Comparison of ENCODE assay signal across 8 cellular contexts in the genomic region with DNA sequence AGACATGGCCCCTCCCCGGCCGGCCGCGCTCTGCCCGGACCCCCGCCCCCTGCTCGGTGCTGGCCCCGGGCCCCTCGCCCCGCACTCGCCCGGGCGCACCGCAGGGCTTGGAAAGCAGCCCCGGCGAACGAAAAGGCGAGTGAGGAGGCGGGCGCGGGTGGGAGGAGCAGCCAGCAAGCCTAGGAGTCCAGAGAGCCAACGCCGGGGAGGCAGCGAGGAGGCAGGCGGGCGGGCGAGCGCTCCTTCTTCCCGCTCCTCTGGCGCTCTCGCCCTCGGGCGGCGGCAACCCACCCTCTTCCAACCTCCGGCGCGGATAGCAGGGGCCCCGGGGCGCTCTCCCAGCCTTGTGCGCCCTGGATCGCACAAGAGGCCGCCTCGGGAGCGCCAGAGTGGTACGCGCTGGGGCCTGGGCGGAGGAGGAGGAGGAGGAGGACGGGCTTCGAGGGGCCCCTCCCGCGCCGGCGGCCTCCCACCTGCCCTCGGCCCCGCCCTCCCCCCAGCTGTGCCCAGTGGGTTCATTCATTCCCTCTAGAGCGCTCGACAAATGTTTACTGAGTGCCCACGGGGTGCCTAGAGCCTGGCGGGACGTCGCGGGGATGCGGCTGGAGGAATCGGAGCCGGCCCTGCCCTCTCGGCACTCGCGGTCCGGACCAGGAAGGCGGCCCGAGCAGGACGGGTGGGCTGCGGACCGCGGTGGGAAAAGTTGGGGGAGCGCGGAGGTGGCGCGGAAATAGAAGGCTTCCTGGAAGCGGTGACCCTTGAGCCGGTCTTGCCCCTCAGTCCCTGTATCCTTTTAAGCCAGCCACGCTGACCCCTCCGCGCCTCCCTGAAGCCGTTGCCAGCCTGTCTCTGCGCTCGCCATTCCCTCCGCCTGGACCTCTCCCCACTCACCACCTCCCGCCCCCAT. TPM values are rescaled to one million over a fixed set of nuclear protein-coding genes. Genes with fewer than 3 reads are reported as not detected.
DNase-seq lines count a peak whose midpoint lies in the region; ATAC-seq and TF ChIP-seq lines count a peak whose summit lies in the region.

A gene (minus strand): TSS at position 391 of the 907 bp plus-strand sequence. CDS start 519 bp downstream, outside the sequence.

- H3K27ac ChIP-seq in SK-N-MC, result no peak within 1 kb of the TSS
- no peak within 1 kb of the TSS for H3K27ac ChIP-seq in gastrocnemius medialis

- no peak for ATAC-seq in gastrocnemius medialis
- ATAC-seq in T-helper 17 cell, result no peak

- in situ Hi-C loops in HAP-1 (cut with MboI; ENCODE audit: low sequenced_read_pairs) (no loop called here), gastrocnemius medialis (cut with MboI; ENCODE audit: low sequenced_read_pairs in 4 of 4) (no loop called here), KBM-7 (cut with MboI; ENCODE audit: low pct_unique_long_range_greater_than_20kb, low sequenced_read_pairs) (no loop called here)

- no peaks in the 10 kb centered on the region for H3K9me3 ChIP-seq in HAP-1
- no peaks in the 10 kb centered on the region for H3K9me3 ChIP-seq in SK-N-MC (ENCODE audit: low read depth, low read length)
- H3K9me3 ChIP-seq in gastrocnemius medialis, result no peaks in the 10 kb centered on the region
- H3K9me3 ChIP-seq in T-helper 17 cell (ENCODE audit: control insufficient read depth, low read length, poor library complexity, severe bottlenecking), result no peaks in the 10 kb centered on the region

- H3K9me3 Mint-ChIP-seq in activated CD4-positive, alpha-beta memory T cell treated with anti-CD3 and anti-CD28 coated beads, Interleukin-2, amount 10 ng/mL, durations not matched to agents 7 days and 5 days, result no peaks in the 10 kb centered on the region

- peak within 1 kb of the TSS; percentile 53 for H3K9ac ChIP-seq in SK-N-MC (ENCODE audit: insufficient read length)

- peaks cover 83% of the 10 kb centered on the region for H3K27me3 Mint-ChIP-seq in T-helper 17 cell
- peaks cover 77% of the 10 kb centered on the region for H3K27me3 Mint-ChIP-seq in activated CD4-positive, alpha-beta memory T cell treated with anti-CD3 and anti-CD28 coated beads, Interleukin-2, amount 10 ng/mL, durations not matched to agents 7 days and 5 days

- H3K27me3 ChIP-seq in HAP-1 (ENCODE audit: low read depth) (peaks cover 27% of the 10 kb centered on the region), gastrocnemius medialis (peaks cover 47 to 51% (median 50%) of the 10 kb centered on the region in 3 donors)

- DNase-seq in HAP-1 (ENCODE audit: low spot score in 2 of 2) (peak in 1 of 2 experiments; percentile 55), SK-N-MC (ENCODE audit: low read depth, low spot score) (no peak), hypothalamus (lab: John Stamatoyannopoulos, UW) (peak in 35 of 51 donors; percentile 36 to 81 (median 70)), gastrocnemius medialis (no peak), T-helper 17 cell (no peak), KBM-7 (no peak)
- no peak for DNase-seq in activated CD4-positive, alpha-beta memory T cell treated with anti-CD3 and anti-CD28 coated beads, Interleukin-2, amount 10 ng/mL, durations not matched to agents 7 days and 5 days
- no peak for DNase-seq in activated CD4-positive, CD25-positive, alpha-beta regulatory T cell (lab: John Stamatoyannopoulos, UW)

- H3K27ac Mint-ChIP-seq in T-helper 17 cell, result no peak within 1 kb of the TSS
- H3K27ac Mint-ChIP-seq in activated CD4-positive, alpha-beta memory T cell treated with anti-CD3 and anti-CD28 coated beads, Interleukin-2, amount 10 ng/mL, durations not matched to agents 7 days and 5 days, result no peak within 1 kb of the TSS

- H3K4me3 ChIP-seq in HAP-1 (peak within 1 kb of the TSS; percentile 34), SK-N-MC (peak within 1 kb of the TSS; percentile 79), gastrocnemius medialis (peak within 1 kb of the TSS in 3 of 4 donors; percentile 13 to 26 (median 17))

- no peak within 1 kb of the TSS for H3K4me3 Mint-ChIP-seq in T-helper 17 cell
- no peak within 1 kb of the TSS for H3K4me3 Mint-ChIP-seq in activated CD4-positive, alpha-beta memory T cell treated with anti-CD3 and anti-CD28 coated beads, Interleukin-2, amount 10 ng/mL, durations not matched to agents 7 days and 5 days

- no peak for TF ChIP-seq CTCF in gastrocnemius medialis (IDR thresholded peaks at IDR 0.05 in 4 of 5, conservative IDR thresholded peaks at IDR 0.05 in 1 of 5)

- TF ChIP-seq POLR2A in gastrocnemius medialis (IDR thresholded peaks at IDR 0.05), result no peak

- peaks cover 9% of the 10 kb centered on the region for H3K4me1 Mint-ChIP-seq in T-helper 17 cell
- peaks cover 1% of the 10 kb centered on the region for H3K4me1 Mint-ChIP-seq in activated CD4-positive, alpha-beta memory T cell treated with anti-CD3 and anti-CD28 coated beads, Interleukin-2, amount 10 ng/mL, durations not matched to agents 7 days and 5 days

- H3K36me3 ChIP-seq in HAP-1 (replicated peaks) (no peaks in the 10 kb centered on the region), SK-N-MC (ENCODE audit: insufficient read depth, low read length) (no peaks in the 10 kb centered on the region), gastrocnemius medialis (no peaks in the 10 kb centered on the region)

- H3K36me3 Mint-ChIP-seq in T-helper 17 cell (ENCODE audit: low read depth), result peaks cover 4% of the 10 kb centered on the region
- no peaks in the 10 kb centered on the region for H3K36me3 Mint-ChIP-seq in activated CD4-positive, alpha-beta memory T cell treated with anti-CD3 and anti-CD28 coated beads, Interleukin-2, amount 10 ng/mL, durations not matched to agents 7 days and 5 days (ENCODE audit: low read depth)

- CTCF ChIA-PET in activated CD4-positive, alpha-beta memory T cell treated with anti-CD3 and anti-CD28 coated beads, Interleukin-2, amount 10 ng/mL, durations not matched to agents 7 days and 5 days (lab: Charles Lee), result no interaction called here

- POLR2A ChIA-PET in activated CD4-positive, alpha-beta memory T cell treated with anti-CD3 and anti-CD28 coated beads, Interleukin-2, amount 10 ng/mL, durations not matched to agents 7 days and 5 days (lab: Charles Lee), result no interaction called here

- H3K4me1 ChIP-seq in HAP-1 (peaks cover 4% of the 10 kb centered on the region), gastrocnemius medialis (no peaks in the 10 kb centered on the region)

- intact Hi-C loops in gastrocnemius medialis (cut with DNase I; ENCODE audit: low total_unique reads), result no loop called here

RNA-seq across cellular contexts. Expression of the gene that starts here (rescaled TPM):
- total RNA-seq in gastrocnemius medialis, result under 1 TPM in 1 of 4 donors, not detected in 3; 0.52 TPM
- not detected for total RNA-seq in T-helper 17 cell
- not detected for total RNA-seq in activated CD4-positive, alpha-beta memory T cell treated with anti-CD3 and anti-CD28 coated beads, Interleukin-2, amount 10 ng/mL, durations not matched to agents 7 days and 5 days

Comparison
In these comparisons a context has a peak if more than half of its experiments do, and no peak if none do; other contexts are left out.
1. DNase-seq: peak in hypothalamus (35 of 51); none in SK-N-MC (single experiment), gastrocnemius medialis (0 of 2), T-helper 17 cell (0 of 3), activated CD4-positive, alpha-beta memory T cell treated with anti-CD3 and anti-CD28 coated beads, Interleukin-2, amount 10 ng/mL, durations not matched to agents 7 days and 5 days (single experiment), activated CD4-positive, CD25-positive, alpha-beta regulatory T cell (0 of 4) and KBM-7 (single experiment).
2. H3K4me3 ChIP-seq: peak in every context shown above with its lines; median percentile 79 in SK-N-MC; 34 in HAP-1; 17 in gastrocnemius medialis.